Comparison of ENCODE assay signal across 1 cellular context in the genomic region with DNA sequence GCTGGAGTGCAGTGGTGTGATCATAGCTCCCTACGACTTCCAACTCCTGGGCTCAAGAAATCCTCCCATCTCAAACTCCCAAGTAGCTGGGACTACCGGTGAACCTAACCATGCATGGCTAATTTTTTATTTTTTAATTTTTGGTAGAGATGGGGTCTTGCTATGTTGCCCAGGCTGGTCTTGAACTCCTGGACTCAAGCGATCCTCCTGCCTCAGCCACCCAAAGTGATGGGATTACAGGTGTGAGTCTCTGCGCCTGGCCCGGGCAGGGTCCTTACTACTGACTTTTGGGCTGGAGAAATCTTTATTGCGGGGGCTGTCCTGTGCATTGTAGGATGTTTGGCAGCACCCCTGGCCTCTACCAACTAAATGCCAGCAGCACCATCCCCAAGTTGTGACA.
TF ChIP-seq lines count a peak whose summit lies in the region.

No MANE protein-coding gene starts in this region.

TF ChIP-seq in IMR-90, 13 proteins besides CTCF, POLR2A, EP300 and RAD21 (continued from another document):
- TF ChIP-seq CHD1 (IDR thresholded peaks at IDR 0.05; ENCODE audit: low read depth, low read length): no peak
- TF ChIP-seq SMC3 (IDR thresholded peaks at IDR 0.05; ENCODE audit: low read depth, low read length): no peak
- no peak for TF ChIP-seq FOS (IDR thresholded peaks at IDR 0.05; ENCODE audit: low read depth, low read length)
- no peak for TF ChIP-seq RFX5 (IDR thresholded peaks at IDR 0.05; ENCODE audit: low read depth, low read length)
- no peak for TF ChIP-seq MAFK (IDR thresholded peaks at IDR 0.05; ENCODE audit: low read depth, low read length)
